Comparison of ENCODE assay signal across 18 cellular contexts in genomic region chrX:124127496-124127895, GRCh38.
DNase-seq lines count a peak whose midpoint lies in the region; ATAC-seq and TF ChIP-seq lines count a peak whose summit lies in the region.
"Had no signal": no experiment of that assay in that cellular context is flagged by ENCODE, and none has a peak within 500 bp of the region (broad histone marks: within the 10 kb centered on the region; RNA-seq: fewer than 3 reads in every experiment).

No MANE protein-coding gene starts in this region.

- H3K27ac Mint-ChIP-seq in WTC11 = no peak overlapping the region
- H3K27ac Mint-ChIP-seq: CD8-positive, alpha-beta memory T cell; T-helper 17 cell had no signal

- H3K9me3 Mint-ChIP-seq in WTC11 = peaks cover 5% of the 10 kb centered on the region; the same call in 1 of the 2 replicates
- H3K9me3 Mint-ChIP-seq: CD8-positive, alpha-beta memory T cell had no signal

- H3K27ac ChIP-seq in Karpas-422 (ENCODE audit: low read length) (no peak overlapping the region), osteoblast (ENCODE audit: low read depth, low read length) (no peak overlapping the region), right cardiac atrium (ENCODE audit: low read length) (no peak overlapping the region)
- H3K27ac ChIP-seq: BLaER1, RWPE1 had no signal

- no peaks in the 10 kb centered on the region for H4K20me1 ChIP-seq in Karpas-422 (ENCODE audit: insufficient read depth, low read depth, low read length)
- no peaks in the 10 kb centered on the region for H4K20me1 ChIP-seq in osteoblast (ENCODE audit: insufficient read depth, low read length)
- H4K20me1 ChIP-seq: BLaER1 had no signal

- no peak for TF ChIP-seq CTCF in WTC11 (IDR thresholded peaks at IDR 0.05)
- TF ChIP-seq CTCF in osteoblast (IDR thresholded peaks at IDR 0.05; ENCODE audit: extremely low read depth, low read depth, low read length) = no peak

- no peaks in the 10 kb centered on the region for H3K36me3 ChIP-seq in Karpas-422 (ENCODE audit: insufficient read depth, low read length)
- H3K36me3 ChIP-seq in osteoblast (ENCODE audit: insufficient read depth, low read length) = no peaks in the 10 kb centered on the region
- H3K36me3 ChIP-seq: BLaER1 had no signal

- H2AFZ ChIP-seq in Karpas-422 (ENCODE audit: low read length) = no peak overlapping the region
- no peak overlapping the region for H2AFZ ChIP-seq in osteoblast (ENCODE audit: low read length)

- no peaks in the 10 kb centered on the region for H3K4me1 Mint-ChIP-seq in WTC11
- H3K4me1 Mint-ChIP-seq: CD8-positive, alpha-beta memory T cell; T-helper 17 cell had no signal

- no peak overlapping the region for H3K4me3 Mint-ChIP-seq in WTC11
- H3K4me3 Mint-ChIP-seq: CD8-positive, alpha-beta memory T cell; T-helper 17 cell had no signal

- no peaks in the 10 kb centered on the region for H3K9me2 ChIP-seq in Karpas-422 (replicated peaks; ENCODE audit: insufficient read depth, low read length)

- POLR2A ChIA-PET in WTC11 (lab: Charles Lee) = no interaction called here

- intact Hi-C loops in right cardiac atrium (cut with DNase I) = no loop called here

- peaks cover 23% of the 10 kb centered on the region for H3K4me1 ChIP-seq in Karpas-422 (ENCODE audit: low read length)
- no peaks in the 10 kb centered on the region for H3K4me1 ChIP-seq in osteoblast (ENCODE audit: insufficient read depth, low read length)
- no peaks in the 10 kb centered on the region for H3K4me1 ChIP-seq in right cardiac atrium (ENCODE audit: control insufficient read depth, insufficient read depth, low read length)
- H3K4me1 ChIP-seq: BLaER1 had no signal

- H3K4me2 ChIP-seq in Karpas-422 (ENCODE audit: low read depth, low read length, poor library complexity, severe bottlenecking) (no peak overlapping the region), osteoblast (ENCODE audit: insufficient read depth, low read length) (no peak overlapping the region)
- H3K4me2 ChIP-seq: BLaER1 had no signal

- no peaks in the 10 kb centered on the region for H3K79me2 ChIP-seq in Karpas-422 (ENCODE audit: low read length)
- H3K79me2 ChIP-seq in osteoblast (ENCODE audit: insufficient read depth, low read length) = no peaks in the 10 kb centered on the region

- ATAC-seq in WTC11 = peak; percentile 56
- no peak for ATAC-seq in GM19324 (IDR thresholded peaks at IDR 0.05; ENCODE audit: low FRiP score, unreplicated experiment)
- no peak for ATAC-seq in GM19452 (IDR thresholded peaks at IDR 0.05; ENCODE audit: unreplicated experiment)
- ATAC-seq in right cardiac atrium = no peak
- ATAC-seq: T-helper 17 cell had no signal

- H3K9me3 ChIP-seq in Karpas-422 (ENCODE audit: low read length) = no peaks in the 10 kb centered on the region
- H3K9me3 ChIP-seq in osteoblast (ENCODE audit: low read depth, low read length) = no peaks in the 10 kb centered on the region
- no peaks in the 10 kb centered on the region for H3K9me3 ChIP-seq in right cardiac atrium (ENCODE audit: control insufficient read depth, low read length)

- no peaks in the 10 kb centered on the region; the same call in 1 of the 2 replicates for H3K36me3 Mint-ChIP-seq in WTC11
- H3K36me3 Mint-ChIP-seq: CD8-positive, alpha-beta memory T cell had no signal

- WGBS in right cardiac atrium = 96% methylated on average over 7 of the region's 7 CpGs

- peak; percentile 27 to 55 for DNase-seq in NCI-H524 (lab: John Stamatoyannopoulos, UW)
- no peak for DNase-seq in NCI-H524 treated with DMSO at 0.1 percent for 48 hours (lab: John Stamatoyannopoulos, UW)
- DNase-seq in Karpas-422 = peak; percentile 74
- peak; percentile 15 for DNase-seq in WTC11 (ENCODE audit: low spot score)
- DNase-seq in osteoblast (ENCODE audit: insufficient read length, low spot score, missing footprints) = peak; percentile 47
- no peak for DNase-seq in right cardiac atrium
- DNase-seq: CD8-positive, alpha-beta memory T cell; GF-D8; MV-4-11; NCI-H1436; NCI-H2029 treated with DMSO at 0.1 percent for 48 hours; NCI-H526; NK-92 treated with Interleukin-12 subunit alpha and Interleukin-12 subunit beta, amount 100 ng/mL, for 24 hours; T-helper 17 cell had no signal

- no peaks in the 10 kb centered on the region for H3K27me3 Mint-ChIP-seq in WTC11 (ENCODE audit: low read depth)
- H3K27me3 Mint-ChIP-seq: CD8-positive, alpha-beta memory T cell; T-helper 17 cell had no signal

- no peak overlapping the region for H3K9ac ChIP-seq in Karpas-422 (ENCODE audit: low read length)
- H3K9ac ChIP-seq: BLaER1 had no signal

- CTCF ChIA-PET in WTC11 (lab: Charles Lee) = no interaction called here

- H3K4me3 ChIP-seq in Karpas-422 (ENCODE audit: low read length) (no peak overlapping the region), osteoblast (ENCODE audit: insufficient read depth, low read length) (no peak overlapping the region), right cardiac atrium (ENCODE audit: low read length) (no peak overlapping the region)
- H3K4me3 ChIP-seq: BLaER1 had no signal

- H3K27me3 ChIP-seq in Karpas-422 (ENCODE audit: low read length) (no peaks in the 10 kb centered on the region), osteoblast (ENCODE audit: insufficient read depth, low read length) (no peaks in the 10 kb centered on the region), right cardiac atrium (ENCODE audit: control insufficient read depth, insufficient read depth) (no peaks in the 10 kb centered on the region)

TF ChIP-seq in WTC11, 78 proteins besides CTCF, POLR2A, EP300 and RAD21:
- TF ChIP-seq CBFB (CRISPR knock-in tag; IDR thresholded peaks at IDR 0.05; ENCODE audit: low read depth) (no peak), PREB (CRISPR knock-in tag; IDR thresholded peaks at IDR 0.05; ENCODE audit: borderline replicate concordance) (no peak), HMGXB4 (CRISPR knock-in tag; IDR thresholded peaks at IDR 0.05) (no peak), MAX (CRISPR knock-in tag; IDR thresholded peaks at IDR 0.05) (no peak), USF2 (CRISPR knock-in tag; IDR thresholded peaks at IDR 0.05) (no peak), ELF4 (CRISPR knock-in tag; IDR thresholded peaks at IDR 0.05; ENCODE audit: low read depth) (no peak), NFATC4 (CRISPR knock-in tag; IDR thresholded peaks at IDR 0.05) (no peak), ATF3 (CRISPR knock-in tag; conservative IDR thresholded peaks at IDR 0.05) (no peak), ZNF263 (CRISPR knock-in tag; IDR thresholded peaks at IDR 0.05; ENCODE audit: low read depth) (no peak), SOX15 (CRISPR knock-in tag; IDR thresholded peaks at IDR 0.05) (no peak), CREM (CRISPR knock-in tag; IDR thresholded peaks at IDR 0.05) (no peak), RORB (CRISPR knock-in tag; IDR thresholded peaks at IDR 0.05) (no peak), ESRRA (CRISPR knock-in tag; IDR thresholded peaks at IDR 0.05; ENCODE audit: borderline replicate concordance) (no peak), SP1 (CRISPR knock-in tag; conservative IDR thresholded peaks at IDR 0.05) (no peak)

Comparison
In these comparisons a context has a peak if more than half of its experiments do, and no peak if none do; other contexts are left out.
1. DNase-seq: peak in NCI-H524 (2 of 2), Karpas-422 (single experiment), WTC11 (single experiment) and osteoblast (single experiment); none in NCI-H524 treated with DMSO at 0.1 percent for 48 hours (single experiment) and right cardiac atrium (0 of 3).